In genomic region chr16:80317132-80318098, GRCh38 we compare ENCODE assay signal across 11 cellular contexts.
DNase-seq lines count a peak whose midpoint lies in the region; ATAC-seq, FAIRE-seq and TF ChIP-seq lines count a peak whose summit lies in the region.
"Had no signal": no experiment of that assay in that cellular context is flagged by ENCODE, and none has a peak within 500 bp of the region (broad histone marks: within the 10 kb centered on the region; RNA-seq: fewer than 3 reads in every experiment).

No MANE protein-coding gene starts in this region.

- no peak overlapping the region for H2AFZ ChIP-seq in neural progenitor cell (replicated peaks)

- no peak overlapping the region for H3K4me2 ChIP-seq in neural progenitor cell

- no peak overlapping the region for H3K9ac ChIP-seq in neural progenitor cell

- no peak overlapping the region for H3K27ac ChIP-seq in neural progenitor cell

- peak; percentile 8 for DNase-seq in EL
- peak; percentile 62 for DNase-seq in HuH-7 (ENCODE audit: low spot score)
- DNase-seq in bronchial epithelial cell (ENCODE audit: low read depth) = peak; percentile 5
- peak; percentile 34 for DNase-seq in neural progenitor cell (ENCODE audit: low spot score)
- DNase-seq: activated CD4-positive, alpha-beta T cell treated with anti-CD3 and anti-CD28 coated beads, Interleukin-2, amount 50 U/mL, for 48 hours; naive thymus-derived CD8-positive, alpha-beta T cell had no signal

- H3K4me1 Mint-ChIP-seq in neural progenitor cell = peaks cover 10% of the 10 kb centered on the region
- H3K4me1 Mint-ChIP-seq: IgD-negative memory B cell; naive thymus-derived CD8-positive, alpha-beta T cell had no signal

- no peaks in the 10 kb centered on the region for H3K36me3 ChIP-seq in bronchial epithelial cell (ENCODE audit: control insufficient read depth, insufficient read depth, low read length)
- H3K36me3 ChIP-seq in neural progenitor cell = no peaks in the 10 kb centered on the region

- H3K4me1 ChIP-seq in neural progenitor cell = no peaks in the 10 kb centered on the region

- TF ChIP-seq CTCF in bronchial epithelial cell (IDR thresholded peaks at IDR 0.05; ENCODE audit: insufficient read depth, low read length, severe bottlenecking) (peak; percentile 48), neural progenitor cell (IDR thresholded peaks at IDR 0.05) (peak; percentile 53)

- H3K79me2 ChIP-seq in neural progenitor cell (ENCODE audit: low read depth) = no peaks in the 10 kb centered on the region

- H3K9me3 Mint-ChIP-seq in neural progenitor cell = peaks cover 2% of the 10 kb centered on the region

- no peaks in the 10 kb centered on the region for H4K20me1 ChIP-seq in neural progenitor cell (ENCODE audit: low read depth)

- peaks cover under 1% of the 10 kb centered on the region for H3K36me3 Mint-ChIP-seq in neural progenitor cell
- H3K36me3 Mint-ChIP-seq: IgD-negative memory B cell; naive thymus-derived CD8-positive, alpha-beta T cell had no signal

- peak overlapping the region; percentile 82 for H3K27ac Mint-ChIP-seq in neural progenitor cell
- H3K27ac Mint-ChIP-seq: IgD-negative memory B cell; naive thymus-derived CD8-positive, alpha-beta T cell had no signal

- no peak overlapping the region for H3K4me3 ChIP-seq in bronchial epithelial cell (ENCODE audit: low read depth, low read length)
- H3K4me3 ChIP-seq in neural progenitor cell = no peak overlapping the region

- no peak for FAIRE-seq in bronchial epithelial cell (lab: Jason Lieb, UNC)
- FAIRE-seq: astrocyte had no signal

- no peaks in the 10 kb centered on the region for H3F3A ChIP-seq in neural progenitor cell (ENCODE audit: low read depth)

- H3K9me3 ChIP-seq in neural progenitor cell (ENCODE audit: low read depth) = no peaks in the 10 kb centered on the region

- peaks cover 6% of the 10 kb centered on the region for H3K27me3 Mint-ChIP-seq in neural progenitor cell (ENCODE audit: insufficient read depth, low read depth)

- H3K27me3 ChIP-seq in bronchial epithelial cell (ENCODE audit: control insufficient read depth, insufficient read depth, low read length) (no peaks in the 10 kb centered on the region), neural progenitor cell (no peaks in the 10 kb centered on the region)

- no peak overlapping the region for H3K4me3 Mint-ChIP-seq in neural progenitor cell
- H3K4me3 Mint-ChIP-seq: IgD-negative memory B cell; naive thymus-derived CD8-positive, alpha-beta T cell had no signal

- ATAC-seq in GM21423 (IDR thresholded peaks at IDR 0.05; ENCODE audit: unreplicated experiment) (no peak), HG02588 (IDR thresholded peaks at IDR 0.05; ENCODE audit: unreplicated experiment) (no peak), HG03097 (IDR thresholded peaks at IDR 0.05; ENCODE audit: low FRiP score, unreplicated experiment) (no peak)
- ATAC-seq: naive thymus-derived CD8-positive, alpha-beta T cell had no signal

Comparison
In these comparisons a context has a peak if more than half of its experiments do, and no peak if none do; other contexts are left out.
1. DNase-seq: peak in every context shown above with its lines; median percentile 62 in HuH-7; 34 in neural progenitor cell; 8 in EL; 5 in bronchial epithelial cell.